Comparison of ENCODE assay signal across 24 cellular contexts in the genomic region with DNA sequence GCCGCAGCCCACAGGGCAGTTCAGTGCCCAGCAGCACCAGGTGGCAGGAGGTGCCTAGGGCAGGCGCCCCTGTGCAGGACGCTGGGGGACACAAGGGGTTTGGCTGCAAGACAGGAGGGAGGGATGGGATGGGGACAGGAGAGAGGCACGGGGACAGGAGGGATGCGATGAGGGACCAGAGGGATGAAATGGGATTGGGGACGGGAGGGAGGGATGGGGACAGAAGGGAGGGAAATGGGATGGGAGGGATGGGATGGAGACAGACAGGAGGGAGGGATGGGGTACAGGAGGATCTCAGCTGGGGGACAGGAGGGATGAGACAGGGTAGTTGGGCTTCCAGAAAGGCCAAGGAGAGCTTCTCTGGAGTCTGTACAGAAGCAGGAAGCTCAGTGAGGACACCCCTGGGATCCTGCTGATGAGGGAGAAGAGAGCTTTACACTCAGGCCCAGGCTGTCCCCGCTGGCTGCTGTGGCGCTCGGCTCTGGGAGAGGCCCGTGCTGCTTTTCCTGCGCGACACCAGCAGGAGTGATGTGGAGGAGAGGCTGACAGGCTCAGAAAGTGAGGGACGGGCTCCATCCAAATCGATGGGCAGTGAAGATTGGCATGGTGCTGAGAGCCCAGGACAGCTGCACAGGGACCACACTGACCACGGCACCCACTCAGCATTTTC.
"Had no signal": no experiment of that assay in that cellular context is flagged by ENCODE, and none has a peak within 500 bp of the region (broad histone marks: within the 10 kb centered on the region; RNA-seq: fewer than 3 reads in every experiment).

No MANE protein-coding gene starts in this region.

- H3K27ac ChIP-seq: PC-9, SK-N-MC, VCaP had no signal

- H3K36me3 ChIP-seq: MG63 had no signal

- DNase-seq: activated CD4-positive, alpha-beta memory T cell treated with anti-CD3 and anti-CD28 coated beads for 36 hours; activated CD4-positive, alpha-beta T cell treated with anti-CD3 and anti-CD28 coated beads, Interleukin-2, amount 10 ng/mL, durations not matched to agents 7 days and 5 days; activated CD4-positive, CD25-positive, alpha-beta regulatory T cell; activated CD8-positive, alpha-beta memory T cell treated with anti-CD3 and anti-CD28 coated beads for 24 hours; activated effector memory CD4-positive, alpha-beta T cell treated with anti-CD3 and anti-CD28 coated beads, Interleukin-2, amount 50 U/mL, for 16 hours; activated naive CD4-positive, alpha-beta T cell treated with Interleukin-2 at 50 U/mL for 16 hours; activated naive CD8-positive, alpha-beta T cell treated with anti-CD3 and anti-CD28 coated beads, Interleukin-2, amount 50 U/mL, for 24 hours; activated T-cell treated with anti-CD3 and anti-CD28 coated beads, Interleukin-2, amount 50 U/mL, for 4 hours; MG63; MV-4-11; NCI-H1092 treated with DMSO at 0.1 percent for 48 hours; NCI-H1417 treated with DMSO at 0.1 percent for 48 hours; NCI-H1694; NCI-H2029; NCI-H446; NCI-H524; PC-9; SW 1271 had no signal

- H3K4me3 Mint-ChIP-seq: activated CD4-positive, alpha-beta memory T cell treated with anti-CD3 and anti-CD28 coated beads for 36 hours; activated CD4-positive, alpha-beta T cell treated with anti-CD3 and anti-CD28 coated beads, Interleukin-2, amount 10 ng/mL, durations not matched to agents 7 days and 5 days; activated naive CD8-positive, alpha-beta T cell treated with anti-CD3 and anti-CD28 coated beads, Interleukin-2, amount 50 U/mL, for 24 hours; activated T-cell treated with anti-CD3 and anti-CD28 coated beads, Interleukin-2, amount 50 U/mL, for 4 hours; brain; central memory CD8-positive, alpha-beta T cell had no signal

- ATAC-seq: activated naive CD4-positive, alpha-beta T cell treated with anti-CD3 and anti-CD28 coated beads, Interleukin-2, amount 50 U/mL, for 72 hours; activated naive CD8-positive, alpha-beta T cell treated with anti-CD3 and anti-CD28 coated beads, Interleukin-2, amount 50 U/mL, for 24 hours; Right ventricle myocardium inferior had no signal

- H3K27me3 Mint-ChIP-seq: activated CD4-positive, alpha-beta T cell treated with anti-CD3 and anti-CD28 coated beads, Interleukin-2, amount 10 ng/mL, durations not matched to agents 7 days and 5 days; activated naive CD8-positive, alpha-beta T cell treated with anti-CD3 and anti-CD28 coated beads, Interleukin-2, amount 50 U/mL, for 24 hours; brain had no signal

- H3K4me3 ChIP-seq: MG63, PC-9, SK-N-MC had no signal

- H3K36me3 Mint-ChIP-seq: activated CD4-positive, alpha-beta memory T cell treated with anti-CD3 and anti-CD28 coated beads for 36 hours; brain had no signal

- H3K9me3 ChIP-seq: MG63 had no signal

- H3K4me1 Mint-ChIP-seq: activated CD4-positive, alpha-beta T cell treated with anti-CD3 and anti-CD28 coated beads, Interleukin-2, amount 10 ng/mL, durations not matched to agents 7 days and 5 days; activated naive CD8-positive, alpha-beta T cell treated with anti-CD3 and anti-CD28 coated beads, Interleukin-2, amount 50 U/mL, for 24 hours had no signal

- H3K27ac Mint-ChIP-seq: activated CD4-positive, alpha-beta memory T cell treated with anti-CD3 and anti-CD28 coated beads for 36 hours; activated CD4-positive, alpha-beta T cell treated with anti-CD3 and anti-CD28 coated beads, Interleukin-2, amount 10 ng/mL, durations not matched to agents 7 days and 5 days; activated naive CD4-positive, alpha-beta T cell treated with anti-CD3 and anti-CD28 coated beads, Interleukin-2, amount 50 U/mL, for 72 hours; activated naive CD8-positive, alpha-beta T cell treated with anti-CD3 and anti-CD28 coated beads, Interleukin-2, amount 50 U/mL, for 24 hours had no signal

- H2AFZ ChIP-seq: PC-9 had no signal

- H3K27me3 ChIP-seq: MG63 had no signal

- H3K9me3 Mint-ChIP-seq: activated CD4-positive, alpha-beta memory T cell treated with anti-CD3 and anti-CD28 coated beads for 36 hours; activated CD4-positive, alpha-beta T cell treated with anti-CD3 and anti-CD28 coated beads, Interleukin-2, amount 10 ng/mL, durations not matched to agents 7 days and 5 days; activated naive CD8-positive, alpha-beta T cell treated with anti-CD3 and anti-CD28 coated beads, Interleukin-2, amount 50 U/mL, for 24 hours; activated T-cell treated with anti-CD3 and anti-CD28 coated beads, Interleukin-2, amount 50 U/mL, for 4 hours had no signal

- H3K4me2 ChIP-seq: PC-9 had no signal
